Comparison of ENCODE assay signal across 12 cellular contexts in genomic region chr2:47031909-47032668, GRCh38.
DNase-seq lines count a peak whose midpoint lies in the region; ATAC-seq and TF ChIP-seq lines count a peak whose summit lies in the region.
"Had no signal": no experiment of that assay in that cellular context is flagged by ENCODE, and none has a peak within 500 bp of the region (broad histone marks: within the 10 kb centered on the region; RNA-seq: fewer than 3 reads in every experiment).

No MANE protein-coding gene starts in this region.

- peak overlapping the region; percentile 60 to 98 for H3K27ac ChIP-seq in breast epithelium
- peak overlapping the region; percentile 92 for H3K27ac ChIP-seq in lower lobe of right lung
- H3K27ac ChIP-seq in thoracic aorta = peak overlapping the region; percentile 98 to 99
- H3K27ac ChIP-seq: 22Rv1 had no signal

- ATAC-seq in lower lobe of right lung = no peak
- no peak for ATAC-seq in thoracic aorta (ENCODE audit: insufficient number of reproducible peaks, low FRiP score, low read depth)
- ATAC-seq in HG03159 (IDR thresholded peaks at IDR 0.05; ENCODE audit: unreplicated experiment) = no peak
- ATAC-seq: K562 had no signal

- intact Hi-C loops in breast epithelium (cut with DNase I; ENCODE audit: low total_unique reads) = no loop called here
- intact Hi-C loops in lower lobe of right lung (cut with DNase I) = no loop called here

- no peak for TF ChIP-seq CTCF in breast epithelium (IDR thresholded peaks at IDR 0.05)
- TF ChIP-seq CTCF in lower lobe of right lung (IDR thresholded peaks at IDR 0.05) = no peak
- TF ChIP-seq CTCF in thoracic aorta (IDR thresholded peaks at IDR 0.05) = no peak

- H3K36me3 ChIP-seq in breast epithelium = no peaks in the 10 kb centered on the region
- peaks cover 55% of the 10 kb centered on the region for H3K36me3 ChIP-seq in lower lobe of right lung
- H3K36me3 ChIP-seq in thoracic aorta = peaks cover 36% of the 10 kb centered on the region

- H3K27me3 ChIP-seq in breast epithelium (no peaks in the 10 kb centered on the region), lower lobe of right lung (ENCODE audit: low read depth) (no peaks in the 10 kb centered on the region), thoracic aorta (replicated peaks; ENCODE audit: insufficient read depth) (no peaks in the 10 kb centered on the region)

- DNase-seq in DMS53 (lab: John Stamatoyannopoulos, UW) (peak; percentile 18), DMS53 treated with DMSO at 0.1 percent for 48 hours (lab: John Stamatoyannopoulos, UW; ENCODE audit: unreplicated experiment) (no peak), breast epithelium (ENCODE audit: low spot score in 2 of 2) (no peak), lower lobe of right lung (no peak), thoracic aorta (ENCODE audit: low spot score) (no peak), AG08395 (ENCODE audit: low spot score) (no peak), NCI-H510A (lab: John Stamatoyannopoulos, UW) (no peak)
- DNase-seq: activated CD4-positive, alpha-beta T cell treated with anti-CD3 and anti-CD28 coated beads, Interleukin-2, amount 10 ng/mL, durations not matched to agents 7 days and 5 days; DND-41 had no signal

- H3K4me1 ChIP-seq in breast epithelium = peaks cover 15 to 34% of the 10 kb centered on the region in 2 donors
- peaks cover 48% of the 10 kb centered on the region for H3K4me1 ChIP-seq in lower lobe of right lung
- peaks cover 31 to 50% of the 10 kb centered on the region in 2 donors for H3K4me1 ChIP-seq in thoracic aorta (ENCODE audit: control insufficient read depth in 1 of 2, low read depth in 2 of 2)

- no peak overlapping the region for H3K4me3 ChIP-seq in breast epithelium
- H3K4me3 ChIP-seq in lower lobe of right lung = no peak overlapping the region
- H3K4me3 ChIP-seq in thoracic aorta = no peak overlapping the region
- H3K4me3 ChIP-seq: K562 had no signal

- no peaks in the 10 kb centered on the region for H3K9me3 ChIP-seq in breast epithelium
- H3K9me3 ChIP-seq in lower lobe of right lung = no peaks in the 10 kb centered on the region
- no peaks in the 10 kb centered on the region for H3K9me3 ChIP-seq in thoracic aorta

- TF ChIP-seq POLR2A in breast epithelium (IDR thresholded peaks at IDR 0.05) = no peak
